20 cellular contexts compared by ENCODE assay signal in the genomic region with DNA sequence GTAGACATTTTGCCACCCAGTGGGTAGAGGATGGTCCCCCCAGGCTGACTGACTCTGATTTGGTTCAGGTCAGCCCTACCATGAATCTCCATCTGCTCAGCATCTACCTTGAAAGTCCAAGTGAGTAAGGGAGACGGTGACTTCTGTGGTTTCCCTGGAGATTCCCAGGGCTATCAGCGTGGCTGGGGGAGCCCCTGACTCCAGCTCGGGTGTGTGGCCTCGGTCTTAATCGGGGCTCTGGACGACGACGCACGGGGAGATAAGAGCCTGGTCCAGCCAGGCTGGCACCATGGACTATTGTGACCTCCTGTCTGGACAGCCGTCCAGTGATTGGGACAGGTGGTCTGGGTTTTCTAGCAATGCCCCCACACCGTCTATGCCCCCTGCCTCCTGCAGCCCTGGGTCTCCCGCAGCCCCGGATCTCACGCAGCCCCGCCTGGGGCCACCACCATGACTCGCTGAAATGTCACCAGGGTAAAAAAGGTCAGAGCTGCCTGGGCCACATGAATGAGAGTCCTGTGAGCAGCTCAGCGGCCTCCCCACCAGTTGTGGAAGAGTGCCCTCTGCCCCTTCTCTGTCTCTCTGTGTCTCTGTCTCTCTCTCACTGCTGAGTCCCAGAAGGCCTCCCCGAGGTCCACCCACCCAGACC. TPM values are rescaled to one million over a fixed set of nuclear protein-coding genes. Genes with fewer than 3 reads are reported as not detected.
DNase-seq lines count a peak whose midpoint lies in the region; ATAC-seq and TF ChIP-seq lines count a peak whose summit lies in the region.
"Had no signal": no experiment of that assay in that cellular context is flagged by ENCODE, and none has a peak within 500 bp of the region (broad histone marks: within the 10 kb centered on the region; RNA-seq: fewer than 3 reads in every experiment).

No MANE protein-coding gene starts in this region.

- H2AFZ ChIP-seq in smooth muscle cell (ENCODE audit: low read depth): peak overlapping the region; percentile 11

- CTCF ChIA-PET in activated CD4-positive, alpha-beta T cell treated with anti-CD3 and anti-CD28 coated beads, Interleukin-2, amount 10 ng/mL, durations not matched to agents 7 days and 5 days (lab: Charles Lee): interaction anchor here (1.7 kb wide), 1 partner anchor 14 kb away, joined by 3 read pairs; no protein-coding TSS in a partner anchor

- H3K9me3 Mint-ChIP-seq in activated CD4-positive, alpha-beta T cell treated with anti-CD3 and anti-CD28 coated beads, Interleukin-2, amount 10 ng/mL, durations not matched to agents 7 days and 5 days: no peaks in the 10 kb centered on the region
- no peaks in the 10 kb centered on the region for H3K9me3 Mint-ChIP-seq in activated T-cell treated with anti-CD3 and anti-CD28 coated beads, Interleukin-2, amount 50 U/mL, for 72 hours
- H3K9me3 Mint-ChIP-seq: CD14-positive monocyte; T-helper 1 cell treated with Interleukin-12 subunit alpha and Interleukin-12 subunit beta and Interleukin-4 antibody, amounts not matched to agents 30 μg/mL and 1 μg/mL, for 36 hours had no signal

- H3K36me3 Mint-ChIP-seq in activated CD4-positive, alpha-beta T cell treated with anti-CD3 and anti-CD28 coated beads, Interleukin-2, amount 10 ng/mL, durations not matched to agents 7 days and 5 days (ENCODE audit: low read depth): no peaks in the 10 kb centered on the region
- no peaks in the 10 kb centered on the region for H3K36me3 Mint-ChIP-seq in activated T-cell treated with anti-CD3 and anti-CD28 coated beads, Interleukin-2, amount 50 U/mL, for 72 hours (ENCODE audit: insufficient read depth in 2 of 2)
- H3K36me3 Mint-ChIP-seq: CD14-positive monocyte had no signal

- no peak overlapping the region for H3K9ac ChIP-seq in BLaER1 treated with 17β-estradiol and CSF1 and Interleukin-3, amounts not matched to agents 10 nM and 100 nM
- no peak overlapping the region for H3K9ac ChIP-seq in smooth muscle cell (ENCODE audit: low read depth)

- peak overlapping the region; percentile 66 to 96 (median 90); a peak in 20 of 22 replicates for H3K4me2 ChIP-seq in BLaER1 treated with 17β-estradiol and CSF1 and Interleukin-3, amounts not matched to agents 10 nM and 100 nM
- H3K4me2 ChIP-seq in smooth muscle cell: peak overlapping the region; percentile 83

- peaks cover 45 to 71% (median 63%) of the 10 kb centered on the region in 10 experiments for H3K4me1 ChIP-seq in BLaER1 treated with 17β-estradiol and CSF1 and Interleukin-3, amounts not matched to agents 10 nM and 100 nM
- peaks cover 16% of the 10 kb centered on the region for H3K4me1 ChIP-seq in smooth muscle cell (ENCODE audit: low read depth)
- H3K4me1 ChIP-seq: upper lobe of left lung had no signal

- ATAC-seq in activated T-cell treated with anti-CD3 and anti-CD28 coated beads, Interleukin-2, amount 50 U/mL, for 72 hours (replicated peaks in 1 of 2): peak; percentile 63 to 66
- ATAC-seq in GM18498 (IDR thresholded peaks at IDR 0.05; ENCODE audit: unreplicated experiment): no peak

- H3K27ac Mint-ChIP-seq in activated CD4-positive, alpha-beta T cell treated with anti-CD3 and anti-CD28 coated beads, Interleukin-2, amount 10 ng/mL, durations not matched to agents 7 days and 5 days: no peak overlapping the region
- H3K27ac Mint-ChIP-seq in activated T-cell treated with anti-CD3 and anti-CD28 coated beads, Interleukin-2, amount 50 U/mL, for 72 hours: no peak overlapping the region
- H3K27ac Mint-ChIP-seq: CD14-positive monocyte; progenitor cell of endocrine pancreas; T-helper 1 cell treated with Interleukin-12 subunit alpha and Interleukin-12 subunit beta and Interleukin-4 antibody, amounts not matched to agents 30 μg/mL and 1 μg/mL, for 36 hours had no signal

- H3K27me3 Mint-ChIP-seq in activated CD4-positive, alpha-beta T cell treated with anti-CD3 and anti-CD28 coated beads, Interleukin-2, amount 10 ng/mL, durations not matched to agents 7 days and 5 days: peaks cover 3% of the 10 kb centered on the region
- peaks cover 16% of the 10 kb centered on the region for H3K27me3 Mint-ChIP-seq in activated T-cell treated with anti-CD3 and anti-CD28 coated beads, Interleukin-2, amount 50 U/mL, for 72 hours (ENCODE audit: low read depth)

- TF ChIP-seq CTCF in smooth muscle cell (IDR thresholded peaks at IDR 0.05; ENCODE audit: borderline replicate concordance, insufficient read depth, poor library complexity, severe bottlenecking): no peak

- peaks cover 0 to 43% (median 15%) of the 10 kb centered on the region in 11 experiments; a peak in 12 of 22 replicates for H4K20me1 ChIP-seq in BLaER1 treated with 17β-estradiol and CSF1 and Interleukin-3, amounts not matched to agents 10 nM and 100 nM
- no peaks in the 10 kb centered on the region for H4K20me1 ChIP-seq in smooth muscle cell (ENCODE audit: low read depth)

- H3F3A ChIP-seq in smooth muscle cell (ENCODE audit: low read depth): peaks cover 6% of the 10 kb centered on the region

- no peak overlapping the region for H3K27ac ChIP-seq in BLaER1 treated with 17β-estradiol and CSF1 and Interleukin-3, amounts not matched to agents 10 nM and 100 nM
- H3K27ac ChIP-seq in smooth muscle cell (ENCODE audit: low read depth): no peak overlapping the region
- H3K27ac ChIP-seq: upper lobe of left lung had no signal

- H3K36me3 ChIP-seq in BLaER1 treated with 17β-estradiol and CSF1 and Interleukin-3, amounts not matched to agents 10 nM and 100 nM: no peaks in the 10 kb centered on the region
- no peaks in the 10 kb centered on the region for H3K36me3 ChIP-seq in smooth muscle cell (ENCODE audit: low read depth)
- H3K36me3 ChIP-seq: upper lobe of left lung had no signal

- H3K4me3 ChIP-seq in BLaER1 treated with 17β-estradiol and CSF1 and Interleukin-3, amounts not matched to agents 10 nM and 100 nM: no peak overlapping the region
- no peak overlapping the region for H3K4me3 ChIP-seq in smooth muscle cell
- H3K4me3 ChIP-seq: lung, upper lobe of left lung had no signal

- peaks cover 4 to 55% (median 23%) of the 10 kb centered on the region in 11 experiments; a peak in 17 of 22 replicates for H3K27me3 ChIP-seq in BLaER1 treated with 17β-estradiol and CSF1 and Interleukin-3, amounts not matched to agents 10 nM and 100 nM
- no peaks in the 10 kb centered on the region for H3K27me3 ChIP-seq in smooth muscle cell (ENCODE audit: low read depth)

- peaks cover 4% of the 10 kb centered on the region for H3K4me1 Mint-ChIP-seq in activated CD4-positive, alpha-beta T cell treated with anti-CD3 and anti-CD28 coated beads, Interleukin-2, amount 10 ng/mL, durations not matched to agents 7 days and 5 days
- H3K4me1 Mint-ChIP-seq in activated T-cell treated with anti-CD3 and anti-CD28 coated beads, Interleukin-2, amount 50 U/mL, for 72 hours (ENCODE audit: low read depth): peaks cover 21% of the 10 kb centered on the region
- H3K4me1 Mint-ChIP-seq: CD14-positive monocyte had no signal

- WGBS in smooth muscle cell (ENCODE audit: low lambda C conversion rate): 46% methylated on average over 18 of the region's 18 CpGs

- H3K9me3 ChIP-seq in BLaER1 treated with 17β-estradiol and CSF1 and Interleukin-3, amounts not matched to agents 10 nM and 100 nM (replicated peaks in 1 of 11): no peaks in the 10 kb centered on the region
- H3K9me3 ChIP-seq in smooth muscle cell (replicated peaks; ENCODE audit: low read depth): no peaks in the 10 kb centered on the region
- H3K9me3 ChIP-seq: upper lobe of left lung had no signal

- H3K4me3 Mint-ChIP-seq in activated CD4-positive, alpha-beta T cell treated with anti-CD3 and anti-CD28 coated beads, Interleukin-2, amount 10 ng/mL, durations not matched to agents 7 days and 5 days: no peak overlapping the region
- H3K4me3 Mint-ChIP-seq in activated T-cell treated with anti-CD3 and anti-CD28 coated beads, Interleukin-2, amount 50 U/mL, for 72 hours: peak overlapping the region in 1 of 2 donors; percentile 40
- H3K4me3 Mint-ChIP-seq: T-helper 1 cell treated with Interleukin-12 subunit alpha and Interleukin-12 subunit beta and Interleukin-4 antibody, amounts not matched to agents 30 μg/mL and 1 μg/mL, for 36 hours had no signal

- POLR2A ChIA-PET in activated CD4-positive, alpha-beta T cell treated with anti-CD3 and anti-CD28 coated beads, Interleukin-2, amount 10 ng/mL, durations not matched to agents 7 days and 5 days (lab: Charles Lee): no interaction called here

- no peaks in the 10 kb centered on the region for H3K79me2 ChIP-seq in smooth muscle cell (ENCODE audit: low read depth)

- DNase-seq in activated CD4-positive, alpha-beta T cell treated with anti-CD3 and anti-CD28 coated beads, Interleukin-2, amount 50 U/mL, for 48 hours: peak; percentile 20 to 43
- no peak for DNase-seq in activated CD4-positive, alpha-beta T cell treated with anti-CD3 and anti-CD28 coated beads, Interleukin-2, amount 10 ng/mL, durations not matched to agents 7 days and 5 days
- peak; percentile 41 to 62 for DNase-seq in activated T-cell treated with anti-CD3 and anti-CD28 coated beads, Interleukin-2, amount 50 U/mL, for 72 hours
- DNase-seq in smooth muscle cell (lab: John Stamatoyannopoulos, UW; ENCODE audit: unreplicated experiment): no peak
- DNase-seq in NCI-H2196 treated with DMSO at 0.1 percent for 48 hours (lab: John Stamatoyannopoulos, UW; ENCODE audit: unreplicated experiment): no peak
- DNase-seq in NCI-H1105 treated with DMSO at 0.1 percent for 48 hours (lab: John Stamatoyannopoulos, UW): no peak
- DNase-seq: activated effector memory CD4-positive, alpha-beta T cell treated with anti-CD3 and anti-CD28 coated beads, Interleukin-2, amount 50 U/mL, for 16 hours; H7; NCI-H1092 treated with DMSO at 0.1 percent for 48 hours; NCI-H2029 treated with DMSO at 0.1 percent for 48 hours; NCI-H446; PC-3 had no signal

RNA-seq across cellular contexts. Expression of gene GATA5, which starts 47.1 kb away (rescaled TPM):
- total RNA-seq in activated CD4-positive, alpha-beta T cell treated with anti-CD3 and anti-CD28 coated beads, Interleukin-2, amount 10 ng/mL, durations not matched to agents 7 days and 5 days: not detected
- total RNA-seq in activated T-cell treated with anti-CD3 and anti-CD28 coated beads, Interleukin-2, amount 50 U/mL, for 72 hours: not detected
- 1.6 and 1.9 TPM in 2 replicates for total RNA-seq in smooth muscle cell
- polyA plus RNA-seq in smooth muscle cell: 9.2 and 9.4 TPM in 2 replicates
- total RNA-seq: kidney epithelial cell had no signal
- polyA plus RNA-seq: CD14-positive monocyte had no signal

Comparison
In these comparisons a context has a peak if more than half of its experiments do, and no peak if none do; other contexts are left out.
1. DNase-seq: peak in activated CD4-positive, alpha-beta T cell treated with anti-CD3 and anti-CD28 coated beads, Interleukin-2, amount 50 U/mL, for 48 hours (2 of 2) and activated T-cell treated with anti-CD3 and anti-CD28 coated beads, Interleukin-2, amount 50 U/mL, for 72 hours (2 of 2); none in activated CD4-positive, alpha-beta T cell treated with anti-CD3 and anti-CD28 coated beads, Interleukin-2, amount 10 ng/mL, durations not matched to agents 7 days and 5 days (single experiment), smooth muscle cell (single experiment), NCI-H2196 treated with DMSO at 0.1 percent for 48 hours (single experiment) and NCI-H1105 treated with DMSO at 0.1 percent for 48 hours (single experiment).